Comparison of ENCODE assay signal across 10 cellular contexts in genomic region chr9:104868303-104868686, GRCh38. TPM values are rescaled to one million over a fixed set of nuclear protein-coding genes. Genes with fewer than 3 reads are reported as not detected.
DNase-seq lines count a peak whose midpoint lies in the region; ATAC-seq and TF ChIP-seq lines count a peak whose summit lies in the region.
"Had no signal": no experiment of that assay in that cellular context is flagged by ENCODE, and none has a peak within 500 bp of the region (broad histone marks: within the 10 kb centered on the region; RNA-seq: fewer than 3 reads in every experiment).

No MANE protein-coding gene starts in this region.

- H3K27ac Mint-ChIP-seq in CD14-positive monocyte: peak overlapping the region; percentile 93 to 98 (median 97)
- H3K27ac Mint-ChIP-seq: T-cell had no signal

- H3K4me3 Mint-ChIP-seq in CD14-positive monocyte: peak overlapping the region in 1 of 2 donors; percentile 70
- H3K4me3 Mint-ChIP-seq: T-cell had no signal

- H3K9me3 ChIP-seq in adipocyte (ENCODE audit: control insufficient read depth, low read length): no peaks in the 10 kb centered on the region

- H3K27me3 ChIP-seq in adipocyte (replicated peaks; ENCODE audit: control insufficient read depth, insufficient read depth, low read length): no peaks in the 10 kb centered on the region
- H3K27me3 ChIP-seq in layer of hippocampus (ENCODE audit: control insufficient read depth, insufficient read depth, low read length): no peaks in the 10 kb centered on the region

- H3K9me3 Mint-ChIP-seq in CD14-positive monocyte: peaks cover 0 to 2% (median 0%) of the 10 kb centered on the region in 7 donors
- H3K9me3 Mint-ChIP-seq: T-cell had no signal

- H3K36me3 ChIP-seq in adipocyte (ENCODE audit: control insufficient read depth, insufficient read depth, low read length, severe bottlenecking): peaks cover 74% of the 10 kb centered on the region

- H3K27me3 Mint-ChIP-seq in CD14-positive monocyte (ENCODE audit: low read depth in 3 of 3): no peaks in the 10 kb centered on the region
- H3K27me3 Mint-ChIP-seq: T-cell had no signal

- peaks cover 84% of the 10 kb centered on the region for H3K4me1 Mint-ChIP-seq in CD14-positive monocyte

- intact Hi-C loops in CD14-positive monocyte (cut with micrococcal nuclease): loop anchor here in 1 of 2 donors (10.0 kb wide), 1 partner anchor 277 kb away; no protein-coding TSS in a partner anchor

- H3K4me1 ChIP-seq in adipocyte (ENCODE audit: control insufficient read depth, insufficient read depth, low read length): peaks cover 65% of the 10 kb centered on the region

- no peak for TF ChIP-seq CTCF in CD14-positive monocyte (IDR thresholded peaks at IDR 0.05)

- ATAC-seq in GM21515 (IDR thresholded peaks at IDR 0.05; ENCODE audit: unreplicated experiment): no peak
- ATAC-seq in GM18517 (IDR thresholded peaks at IDR 0.05; ENCODE audit: unreplicated experiment): no peak
- ATAC-seq: T-cell had no signal

- DNase-seq in CD14-positive monocyte (ENCODE audit: low spot score): no peak
- DNase-seq in adipocyte (ENCODE audit: low read depth): no peak
- DNase-seq in renal cortical epithelial cell (ENCODE audit: low read depth): peak; percentile 58
- DNase-seq in NCI-H1417 treated with DMSO at 0.1 percent for 48 hours (lab: John Stamatoyannopoulos, UW): no peak
- no peak for DNase-seq in NCI-H2227 (lab: John Stamatoyannopoulos, UW; ENCODE audit: unreplicated experiment)
- DNase-seq: activated CD8-positive, alpha-beta memory T cell treated with anti-CD3 and anti-CD28 coated beads for 24 hours had no signal

- peak overlapping the region; percentile 32 for H3K27ac ChIP-seq in layer of hippocampus (ENCODE audit: low read depth, low read length)

- H3K36me3 Mint-ChIP-seq in CD14-positive monocyte: peaks cover 52 to 69% of the 10 kb centered on the region in 2 donors

- no peak overlapping the region for H3K4me3 ChIP-seq in adipocyte (ENCODE audit: low read length)

- peak overlapping the region; percentile 28 for H3K9ac ChIP-seq in adipocyte (ENCODE audit: low read length)

RNA-seq across cellular contexts. Expression of gene ABCA1, which starts 59.7 kb away (rescaled TPM):
- 1 to 10 TPM; 2.0 to 2.7 TPM for polyA plus RNA-seq in CD14-positive monocyte
- 25.7 and 48.2 TPM in 2 replicates for total RNA-seq in renal cortical epithelial cell
